ENCODE assay signal across 20 cellular contexts in genomic region chr3:47985376-47985775, GRCh38. TPM values are rescaled to one million over a fixed set of nuclear protein-coding genes. Genes with fewer than 3 reads are reported as not detected.
DNase-seq lines count a peak whose midpoint lies in the region; ATAC-seq and TF ChIP-seq lines count a peak whose summit lies in the region.
"Had no signal": no experiment of that assay in that cellular context is flagged by ENCODE, and none has a peak within 500 bp of the region (broad histone marks: within the 10 kb centered on the region; RNA-seq: fewer than 3 reads in every experiment).

No MANE protein-coding gene starts in this region.

- in situ Hi-C loops in KBM-7 (cut with MboI; ENCODE audit: low pct_unique_long_range_greater_than_20kb, low sequenced_read_pairs): no loop called here

- TF ChIP-seq CTCF in cardiac fibroblast (IDR thresholded peaks at IDR 0.05; ENCODE audit: low read depth, low read length) (no peak), osteocyte (IDR thresholded peaks at IDR 0.05) (no peak)

- H3K4me3 ChIP-seq in cardiac fibroblast (replicated peaks in 1 of 2; ENCODE audit: low read depth in 2 of 2, low read length in 2 of 2): no peak overlapping the region
- H3K4me3 ChIP-seq: coronary artery, heart left ventricle, Peyer's patch had no signal

- peaks cover 29% of the 10 kb centered on the region for H3K4me1 Mint-ChIP-seq in osteocyte (ENCODE audit: unreplicated experiment)

- no peaks in the 10 kb centered on the region for H3K9me3 Mint-ChIP-seq in osteocyte (ENCODE audit: unreplicated experiment)
- H3K9me3 Mint-ChIP-seq: activated naive CD4-positive, alpha-beta T cell treated with anti-CD3 and anti-CD28 coated beads, Interleukin-2, amount 50 U/mL, for 24 hours; CD8-positive, alpha-beta T cell; neural crest cell had no signal

- peak overlapping the region; percentile 31 for H3K27ac Mint-ChIP-seq in osteocyte (ENCODE audit: unreplicated experiment)
- H3K27ac Mint-ChIP-seq: activated naive CD4-positive, alpha-beta T cell treated with anti-CD3 and anti-CD28 coated beads, Interleukin-2, amount 50 U/mL, for 24 hours; CD8-positive, alpha-beta T cell had no signal

- no peaks in the 10 kb centered on the region for H3K27me3 Mint-ChIP-seq in osteocyte (ENCODE audit: unreplicated experiment)
- H3K27me3 Mint-ChIP-seq: activated naive CD4-positive, alpha-beta T cell treated with anti-CD3 and anti-CD28 coated beads, Interleukin-2, amount 50 U/mL, for 24 hours had no signal

- peak; percentile 11 for DNase-seq in NCI-H2029 (lab: John Stamatoyannopoulos, UW)
- no peak for DNase-seq in NCI-H2029 treated with DMSO at 0.1 percent for 48 hours (lab: John Stamatoyannopoulos, UW)
- peak; percentile 8 for DNase-seq in KBM-7
- peak; percentile 24 to 37 for DNase-seq in cardiac fibroblast (ENCODE audit: low read depth in 2 of 2)
- no peak for DNase-seq in osteocyte (ENCODE audit: extremely low spot score, unreplicated experiment)
- no peak for DNase-seq in activated CD4-positive, CD25-positive, alpha-beta regulatory T cell (lab: John Stamatoyannopoulos, UW)
- no peak for DNase-seq in activated gamma-delta T cell treated with Interleukin-2 at 50 U/mL for 16 hours
- DNase-seq: activated CD4-positive, alpha-beta T cell treated with anti-CD3 and anti-CD28 coated beads, Interleukin-2, amount 50 U/mL, for 4 hours; CD8-positive, alpha-beta T cell; heart left ventricle; MM.1S; NCI-H526 treated with DMSO at 0.1 percent for 48 hours; Peyer's patch; stimulated activated CD4-positive, alpha-beta T cell treated with anti-CD3 and anti-CD28 coated beads, Interleukin-15, amount 100 ng/mL, for 24 hours; stimulated activated naive CD8-positive, alpha-beta T cell treated with anti-CD3 and anti-CD28 coated beads, Interleukin-15, Interleukin-2, amounts not matched to agents 100 U/mL and 50 U/mL, for 24 hours; SW 1271 had no signal

- peaks cover 2% of the 10 kb centered on the region for H3K36me3 Mint-ChIP-seq in osteocyte (ENCODE audit: unreplicated experiment)

- ATAC-seq in HG03469 (IDR thresholded peaks at IDR 0.05; ENCODE audit: unreplicated experiment): no peak
- ATAC-seq: CD8-positive, alpha-beta T cell; heart left ventricle; stimulated activated naive CD8-positive, alpha-beta T cell treated with anti-CD3 and anti-CD28 coated beads, Interleukin-15, Interleukin-2, amounts not matched to agents 100 U/mL and 50 U/mL, for 24 hours had no signal

- H3K4me3 Mint-ChIP-seq in osteocyte (ENCODE audit: unreplicated experiment): no peak overlapping the region
- H3K4me3 Mint-ChIP-seq: activated naive CD4-positive, alpha-beta T cell treated with anti-CD3 and anti-CD28 coated beads, Interleukin-2, amount 50 U/mL, for 24 hours; CD8-positive, alpha-beta T cell; neural crest cell had no signal

RNA-seq across cellular contexts. Expression of gene MAP4, which starts 30.8 kb away (rescaled TPM):
- 275 and 295 TPM in 2 replicates for total RNA-seq in osteocyte

Comparison
In these comparisons a context has a peak if more than half of its experiments do, and no peak if none do; other contexts are left out.
1. DNase-seq: peak in NCI-H2029 (single experiment), KBM-7 (single experiment) and cardiac fibroblast (2 of 2); none in NCI-H2029 treated with DMSO at 0.1 percent for 48 hours (single experiment), osteocyte (single experiment), activated CD4-positive, CD25-positive, alpha-beta regulatory T cell (0 of 4) and activated gamma-delta T cell treated with Interleukin-2 at 50 U/mL for 16 hours (single experiment).